In the genomic region with DNA sequence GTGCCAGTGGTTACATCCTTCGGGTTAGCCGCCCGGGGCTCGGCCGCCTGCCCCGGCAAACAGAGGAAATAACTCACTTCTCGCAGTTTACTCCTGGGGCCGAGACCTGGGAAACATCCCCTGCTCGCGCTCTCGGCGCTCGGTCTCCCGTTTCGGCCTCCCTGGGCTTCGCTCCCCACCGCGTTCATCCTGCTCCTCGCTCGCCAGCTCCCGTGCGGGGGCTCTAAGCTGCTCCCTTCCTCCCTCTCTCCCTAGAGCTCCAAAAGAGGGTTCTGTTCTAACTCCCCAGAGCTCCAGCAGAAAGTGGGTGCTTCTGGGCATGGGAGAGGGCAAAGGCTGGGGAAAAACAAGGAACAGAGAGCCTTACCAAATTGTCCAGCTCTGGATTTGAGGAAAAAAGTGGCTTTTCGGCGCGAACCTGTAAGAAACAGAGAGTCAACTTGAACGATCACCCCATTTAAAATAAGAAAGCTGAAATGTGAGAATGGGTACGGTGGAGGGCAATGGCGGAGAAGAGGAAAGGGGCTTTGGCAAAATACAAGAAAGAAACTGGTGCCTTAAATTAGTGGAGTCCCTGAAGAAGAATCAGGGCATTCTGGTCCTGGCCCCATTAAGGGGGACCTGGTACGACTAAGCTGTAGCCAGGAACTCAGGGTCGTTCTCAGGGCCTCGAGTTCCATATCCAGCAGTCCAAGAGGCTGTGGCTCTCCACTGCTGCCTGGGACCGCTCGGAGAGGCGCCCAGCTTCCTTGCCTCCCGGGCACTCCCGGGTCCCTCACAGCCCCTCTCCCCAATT, we compare ENCODE assay signal across 11 cellular contexts. TPM values are rescaled to one million over a fixed set of nuclear protein-coding genes. Genes with fewer than 3 reads are reported as not detected.
DNase-seq lines count a peak whose midpoint lies in the region; TF ChIP-seq lines count a peak whose summit lies in the region.
"Had no signal": no experiment of that assay in that cellular context is flagged by ENCODE, and none has a peak within 500 bp of the region (broad histone marks: within the 10 kb centered on the region; RNA-seq: fewer than 3 reads in every experiment).

No MANE protein-coding gene starts in this region.

- dilution Hi-C loops in mammary epithelial cell (cut with HindIII; ENCODE audit: low sequenced_read_pairs) = no loop called here

- H3K4me1 ChIP-seq in breast epithelium = no peaks in the 10 kb centered on the region
- peaks cover 6% of the 10 kb centered on the region for H3K4me1 ChIP-seq in mammary epithelial cell (ENCODE audit: insufficient read depth, low read length)
- peaks cover 22% of the 10 kb centered on the region for H3K4me1 ChIP-seq in muscle layer of colon (ENCODE audit: insufficient read depth, low read length)
- H3K4me1 ChIP-seq in urinary bladder (ENCODE audit: insufficient read depth) = no peaks in the 10 kb centered on the region

- no peak for TF ChIP-seq CTCF in breast epithelium (IDR thresholded peaks at IDR 0.05)
- no peak for TF ChIP-seq CTCF in mammary epithelial cell (conservative IDR thresholded peaks at IDR 0.05 in 1 of 2, IDR thresholded peaks at IDR 0.05 in 1 of 2; ENCODE audit: extremely low read depth in 1 of 2, insufficient read depth in 1 of 2, low read depth in 1 of 2, low read length in 2 of 2)
- no peak for TF ChIP-seq CTCF in fibroblast of the aortic adventitia (IDR thresholded peaks at IDR 0.05; ENCODE audit: insufficient read depth, low read length)

- CTCF ChIA-PET in mammary epithelial cell (lab: Charles Lee; ENCODE audit: low non-redundant PET) = interaction anchor here (0.6 kb wide), 1 partner anchor 78 kb away, joined by 20 read pairs; no protein-coding TSS in a partner anchor

- H3K36me3 ChIP-seq in breast epithelium = no peaks in the 10 kb centered on the region
- no peaks in the 10 kb centered on the region for H3K36me3 ChIP-seq in mammary epithelial cell (ENCODE audit: insufficient read depth, low read length)
- H3K36me3 ChIP-seq in muscle layer of colon (ENCODE audit: insufficient read depth, low read length) = peaks cover 33% of the 10 kb centered on the region
- H3K36me3 ChIP-seq in urinary bladder (ENCODE audit: insufficient read depth) = no peaks in the 10 kb centered on the region

- H3K27me3 ChIP-seq in breast epithelium = no peaks in the 10 kb centered on the region
- H3K27me3 ChIP-seq in mammary epithelial cell (ENCODE audit: insufficient read depth, low read length) = no peaks in the 10 kb centered on the region
- no peaks in the 10 kb centered on the region for H3K27me3 ChIP-seq in muscle layer of colon (ENCODE audit: control insufficient read depth in 1 of 2, insufficient read depth in 2 of 2, low read length in 2 of 2)

- H2AFZ ChIP-seq in mammary epithelial cell (ENCODE audit: low read depth, low read length) = no peak overlapping the region
- H2AFZ ChIP-seq: PC-9 had no signal

- H3K4me3 ChIP-seq in breast epithelium = peak overlapping the region; percentile 69 to 76 (median 72)
- H3K4me3 ChIP-seq in mammary epithelial cell (replicated peaks in 1 of 3; ENCODE audit: insufficient read depth in 1 of 3, low read depth in 2 of 3, low read length in 3 of 3) = no peak overlapping the region
- H3K4me3 ChIP-seq in fibroblast of the aortic adventitia (ENCODE audit: low read depth, low read length) = peak overlapping the region; percentile 94
- H3K4me3 ChIP-seq in muscle layer of colon (ENCODE audit: low read depth in 1 of 2, low read length in 2 of 2) = peak overlapping the region; percentile 86 to 91
- peak overlapping the region; percentile 91 for H3K4me3 ChIP-seq in urinary bladder (ENCODE audit: low read depth, low read length)
- H3K4me3 ChIP-seq: PC-9 had no signal

- DNase-seq in breast epithelium (ENCODE audit: low spot score in 2 of 2) = no peak
- no peak for DNase-seq in mammary epithelial cell
- DNase-seq in fibroblast of the aortic adventitia (ENCODE audit: low read depth) = no peak
- no peak for DNase-seq in NCI-H2171 (lab: John Stamatoyannopoulos, UW)
- DNase-seq in HK-2 (ENCODE audit: unreplicated experiment) = no peak
- DNase-seq in activated T-cell treated with anti-CD3 and anti-CD28 coated beads, Interleukin-2, amount 50 U/mL, for 48 hours = no peak
- DNase-seq: activated CD8-positive, alpha-beta T cell treated with anti-CD3 and anti-CD28 coated beads for 36 hours; KG1; PC-9 had no signal

- no peak for TF ChIP-seq POLR2A in breast epithelium (IDR thresholded peaks at IDR 0.05)

- peaks cover 13% of the 10 kb centered on the region for H3K79me2 ChIP-seq in mammary epithelial cell (ENCODE audit: insufficient read depth, low read length)

- H3K27ac ChIP-seq in breast epithelium (peak overlapping the region; percentile 91 to 95), mammary epithelial cell (ENCODE audit: insufficient read depth, low read depth, low read length) (no peak overlapping the region), muscle layer of colon (ENCODE audit: low read depth, low read length) (peak overlapping the region; percentile 96), urinary bladder (ENCODE audit: low read depth) (no peak overlapping the region)
- H3K27ac ChIP-seq: PC-9 had no signal

- no peaks in the 10 kb centered on the region for H4K20me1 ChIP-seq in mammary epithelial cell (ENCODE audit: insufficient read depth, low read length)

- 89% methylated on average over 21 of the region's 36 CpGs for WGBS in mammary epithelial cell (ENCODE audit: low coverage, missing lambda C conversion rate)
- 32% methylated on average over 36 of the region's 36 CpGs for WGBS in urinary bladder

- BruUV-seq in mammary epithelial cell (replicated peaks; lab: Mats Ljungman, UMichigan) = no TSS peak

- H3K9ac ChIP-seq in mammary epithelial cell (ENCODE audit: insufficient read depth, low read length) (no peak overlapping the region), muscle layer of colon (ENCODE audit: low read length) (peak overlapping the region; percentile 90)

- no peak overlapping the region for H3K4me2 ChIP-seq in mammary epithelial cell (ENCODE audit: insufficient read depth, low read depth, low read length)
- H3K4me2 ChIP-seq: PC-9 had no signal

- in situ Hi-C loops in mammary epithelial cell (cut with MboI; ENCODE audit: low sequenced_read_pairs in 2 of 2) = no loop called here

- intact Hi-C loops in breast epithelium (cut with DNase I; ENCODE audit: low total_unique reads) = no loop called here
- intact Hi-C loops in mammary epithelial cell (cut with micrococcal nuclease) = loop anchor here (10.0 kb wide), 1 partner anchor 111 kb away; no protein-coding TSS in a partner anchor

- no peaks in the 10 kb centered on the region for H3K9me3 ChIP-seq in breast epithelium
- H3K9me3 ChIP-seq in mammary epithelial cell (replicated peaks; ENCODE audit: insufficient read depth, low read length) = no peaks in the 10 kb centered on the region
- no peaks in the 10 kb centered on the region for H3K9me3 ChIP-seq in muscle layer of colon (ENCODE audit: low read length)

RNA-seq across cellular contexts. Expression of a gene that starts 5.0 kb away (rescaled TPM):
- 10 to 100 TPM; 18.2 to 55.8 (median 28.5) TPM for total RNA-seq in breast epithelium
- 1 to 10 TPM; 6.7 to 8.4 TPM for total RNA-seq in mammary epithelial cell
- polyA plus RNA-seq in mammary epithelial cell = 8.4 TPM
- polyA minus RNA-seq in mammary epithelial cell = 1.3 TPM
- 43.7 and 84.0 TPM in 2 replicates for total RNA-seq in fibroblast of the aortic adventitia (ENCODE audit: low replicate concordance)
- 163 TPM for total RNA-seq in urinary bladder
- polyA plus RNA-seq in urinary bladder = 79.8 TPM

Comparison
In these comparisons a context has a peak if more than half of its experiments do, and no peak if none do; other contexts are left out.
1. H3K27ac ChIP-seq: peak in breast epithelium (2 of 2) and muscle layer of colon (single experiment); none in mammary epithelial cell (single experiment) and urinary bladder (single experiment).
2. H3K4me3 ChIP-seq: peak in breast epithelium (3 of 3), fibroblast of the aortic adventitia (single experiment), muscle layer of colon (2 of 2) and urinary bladder (single experiment); none in mammary epithelial cell (0 of 3).